ENCODE assay signal across 8 cellular contexts in the genomic region with DNA sequence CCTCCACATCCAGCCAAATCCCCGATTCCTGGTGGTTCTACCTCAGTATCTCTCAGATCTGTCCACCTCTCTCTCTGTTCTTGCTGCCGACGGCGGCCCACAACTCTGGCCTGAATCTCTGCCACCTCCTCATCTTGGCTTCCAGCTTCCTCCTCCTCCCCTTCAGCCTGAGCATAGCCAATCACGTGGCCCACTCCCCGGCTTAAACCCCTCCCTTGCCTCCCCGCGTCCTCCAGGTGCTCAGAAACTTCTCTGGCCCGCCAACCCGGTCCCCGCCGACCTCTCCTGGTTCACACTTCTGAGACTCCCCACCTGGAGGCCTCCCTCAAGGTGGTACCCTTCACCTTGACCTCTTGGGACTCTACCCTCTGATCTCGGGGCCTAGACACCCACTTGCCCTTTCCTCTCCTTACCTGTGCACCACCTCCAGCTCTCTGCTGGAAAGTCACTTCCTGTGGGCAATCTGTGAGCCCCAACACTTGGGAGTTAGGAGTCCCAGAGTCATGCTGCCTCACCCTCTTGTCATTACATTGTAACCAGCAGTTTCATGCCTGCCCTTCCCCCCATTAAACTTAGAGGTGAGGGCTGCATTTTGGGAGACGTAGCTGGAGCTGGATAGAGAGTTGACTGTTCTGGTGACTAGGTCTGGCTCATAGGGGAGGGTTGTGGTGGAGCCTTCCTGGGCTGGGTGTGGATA. TPM values are rescaled to one million over a fixed set of nuclear protein-coding genes. Genes with fewer than 3 reads are reported as not detected.
DNase-seq lines count a peak whose midpoint lies in the region; ATAC-seq and TF ChIP-seq lines count a peak whose summit lies in the region.

No MANE protein-coding gene starts in this region.

- 1% methylated on average over 14 of the region's 14 CpGs for WGBS in ectodermal cell, 2 experiments
- WGBS in lung, 2 donors = 1 to 2% methylated on average over 14 of the region's 14 CpGs

- H3K27ac ChIP-seq in ectodermal cell (ENCODE audit: insufficient read depth, low read depth, low read length, poor library complexity, severe bottlenecking) (peak overlapping the region; percentile 88), lung (ENCODE audit: low read depth in 1 of 2, low read length in 1 of 2) (peak overlapping the region; percentile 62 to 96)

- H3K27me3 ChIP-seq in ectodermal cell (ENCODE audit: control insufficient read depth, insufficient read depth, low read length, poor library complexity, severe bottlenecking) (no peaks in the 10 kb centered on the region), lung (ENCODE audit: control insufficient read depth, insufficient read depth) (no peaks in the 10 kb centered on the region)

- H3K36me3 ChIP-seq in ectodermal cell (ENCODE audit: control insufficient read depth, insufficient read depth, low read length) = no peaks in the 10 kb centered on the region
- H3K36me3 ChIP-seq in lung (ENCODE audit: control insufficient read depth in 2 of 2, insufficient read depth in 2 of 2, low read length in 2 of 2) = no peaks in the 10 kb centered on the region

- H3K9me3 ChIP-seq in ectodermal cell (ENCODE audit: control insufficient read depth, low read length) (no peaks in the 10 kb centered on the region), lung (ENCODE audit: control insufficient read depth in 2 of 2, insufficient read depth in 1 of 2, low read length in 1 of 2) (no peaks in the 10 kb centered on the region)

- peak; percentile 54 for ATAC-seq in lung (ENCODE audit: insufficient read depth, low FRiP score)
- no peak for ATAC-seq in GM18520 (IDR thresholded peaks at IDR 0.05; ENCODE audit: unreplicated experiment)

- DNase-seq in DMS79 treated with DMSO at 0.1 percent for 48 hours (lab: John Stamatoyannopoulos, UW) (peak; percentile 83), HCEC 1CT (peak; percentile 88), NCI-H510A (lab: John Stamatoyannopoulos, UW) (peak; percentile 72), lung (ENCODE audit: low spot score) (peak; percentile 90)
- peak; percentile 33 to 71 for DNase-seq in activated CD4-positive, alpha-beta T cell treated with anti-CD3 and anti-CD28 coated beads, Interleukin-2, amount 50 U/mL, for 24 hours (ENCODE audit: low read depth in 1 of 2, low spot score in 1 of 2)
- DNase-seq in stimulated activated CD8-positive, alpha-beta memory T cell treated with anti-CD3 and anti-CD28 coated beads, Interleukin-15, amount 100 ng/mL, for 24 hours (ENCODE audit: low read depth) = peak; percentile 40

- H3K4me3 ChIP-seq in ectodermal cell (ENCODE audit: insufficient read depth, low read depth, low read length) = peak overlapping the region; percentile 66
- peak overlapping the region; percentile 73 for H3K4me3 ChIP-seq in lung

- H3K4me1 ChIP-seq in ectodermal cell (ENCODE audit: control insufficient read depth, insufficient read depth, low read length) (peaks cover 23% of the 10 kb centered on the region), lung (ENCODE audit: control insufficient read depth in 2 of 2, insufficient read depth in 2 of 2, low read length in 2 of 2) (peaks cover 5 to 26% of the 10 kb centered on the region in 2 donors)

- TF ChIP-seq CTCF in lung (IDR thresholded peaks at IDR 0.05; ENCODE audit: control extremely low read depth, extremely low read depth) = no peak

RNA-seq across cellular contexts. Expression of gene SET, which starts 4.5 kb away (rescaled TPM):
- 1,043 TPM for polyA plus RNA-seq in ectodermal cell (2013, experiment 1 of 4)
- 1,040 TPM for polyA plus RNA-seq in ectodermal cell (2013, experiment 2 of 4)
- polyA plus RNA-seq in ectodermal cell (2013, experiment 3 of 4) = 878 TPM
- 915 TPM for polyA plus RNA-seq in ectodermal cell (2013, experiment 4 of 4)
- total RNA-seq in lung = 100 to 1,000 TPM; 232 to 364 TPM
- 100 to 1,000 TPM in 1 of 2 donors, 10 to 100 TPM in 1; 98.0 to 146 TPM for polyA plus RNA-seq in lung

RNA-seq across cellular contexts. Expression of gene PKN3, which starts 17.8 kb away (rescaled TPM):
- 16.8 TPM for polyA plus RNA-seq in ectodermal cell (2013, experiment 1 of 4)
- 13.9 TPM for polyA plus RNA-seq in ectodermal cell (2013, experiment 2 of 4)
- polyA plus RNA-seq in ectodermal cell (2013, experiment 3 of 4) = 13.9 TPM
- 13.0 TPM for polyA plus RNA-seq in ectodermal cell (2013, experiment 4 of 4)
- 10 to 100 TPM in 1 of 2 donors, 1 to 10 TPM in 1; 4.1 to 19.3 TPM for total RNA-seq in lung
- polyA plus RNA-seq in lung = 10 to 100 TPM in 1 of 2 donors, 1 to 10 TPM in 1; 8.6 to 13.0 TPM

RNA-seq across cellular contexts. Expression of gene DYNC2I2, which starts 27.8 kb away (rescaled TPM):
- 96.4 TPM for polyA plus RNA-seq in ectodermal cell (2013, experiment 1 of 4)
- 86.5 TPM for polyA plus RNA-seq in ectodermal cell (2013, experiment 2 of 4)
- polyA plus RNA-seq in ectodermal cell (2013, experiment 3 of 4) = 81.8 TPM
- 81.1 TPM for polyA plus RNA-seq in ectodermal cell (2013, experiment 4 of 4)
- total RNA-seq in lung = 10 to 100 TPM; 32.5 to 84.8 TPM
- 10 to 100 TPM; 47.2 to 84.7 TPM for polyA plus RNA-seq in lung

RNA-seq across cellular contexts. Expression of gene ZDHHC12, which starts 39.5 kb away (rescaled TPM):
- polyA plus RNA-seq in ectodermal cell (2013, experiment 1 of 4) = 42.8 TPM
- polyA plus RNA-seq in ectodermal cell (2013, experiment 2 of 4) = 45.8 TPM
- polyA plus RNA-seq in ectodermal cell (2013, experiment 3 of 4) = 38.0 TPM
- 35.8 TPM for polyA plus RNA-seq in ectodermal cell (2013, experiment 4 of 4)
- total RNA-seq in lung = 10 to 100 TPM; 22.6 to 49.5 TPM
- polyA plus RNA-seq in lung = 100 to 1,000 TPM in 1 of 2 donors, 10 to 100 TPM in 1; 77.4 to 103 TPM

Comparison
In these comparisons a context has a peak if more than half of its experiments do, and no peak if none do; other contexts are left out.
1. DNase-seq: peak in every context shown above with its lines; median percentile 90 in lung; 88 in HCEC 1CT; 83 in DMS79 treated with DMSO at 0.1 percent for 48 hours; 72 in NCI-H510A; 52 in activated CD4-positive, alpha-beta T cell treated with anti-CD3 and anti-CD28 coated beads, Interleukin-2, amount 50 U/mL, for 24 hours; 40 in stimulated activated CD8-positive, alpha-beta memory T cell treated with anti-CD3 and anti-CD28 coated beads, Interleukin-15, amount 100 ng/mL, for 24 hours.